Comparison of ENCODE assay signal across 1 cellular context in genomic region chr15:43278869-43279268, GRCh38.
TF ChIP-seq lines count a peak whose summit lies in the region.

No MANE protein-coding gene starts in this region.

TF ChIP-seq in K562, 482 proteins besides CTCF, POLR2A, EP300 and RAD21:
- no peak for TF ChIP-seq ZKSCAN1 (IDR thresholded peaks at IDR 0.05; ENCODE audit: low read depth, low read length)
- no peak for TF ChIP-seq PHF20 (IDR thresholded peaks at IDR 0.05; ENCODE audit: partially characterized antibody)
- TF ChIP-seq MCM3 (IDR thresholded peaks at IDR 0.05), result no peak
- no peak for TF ChIP-seq HNRNPLL (IDR thresholded peaks at IDR 0.05; ENCODE audit: low read depth, low read length, poor library complexity, severe bottlenecking)
- no peak for TF ChIP-seq BHLHE40 (IDR thresholded peaks at IDR 0.05; ENCODE audit: low read length)
